ENCODE assay signal across 1 cellular context in the genomic region with DNA sequence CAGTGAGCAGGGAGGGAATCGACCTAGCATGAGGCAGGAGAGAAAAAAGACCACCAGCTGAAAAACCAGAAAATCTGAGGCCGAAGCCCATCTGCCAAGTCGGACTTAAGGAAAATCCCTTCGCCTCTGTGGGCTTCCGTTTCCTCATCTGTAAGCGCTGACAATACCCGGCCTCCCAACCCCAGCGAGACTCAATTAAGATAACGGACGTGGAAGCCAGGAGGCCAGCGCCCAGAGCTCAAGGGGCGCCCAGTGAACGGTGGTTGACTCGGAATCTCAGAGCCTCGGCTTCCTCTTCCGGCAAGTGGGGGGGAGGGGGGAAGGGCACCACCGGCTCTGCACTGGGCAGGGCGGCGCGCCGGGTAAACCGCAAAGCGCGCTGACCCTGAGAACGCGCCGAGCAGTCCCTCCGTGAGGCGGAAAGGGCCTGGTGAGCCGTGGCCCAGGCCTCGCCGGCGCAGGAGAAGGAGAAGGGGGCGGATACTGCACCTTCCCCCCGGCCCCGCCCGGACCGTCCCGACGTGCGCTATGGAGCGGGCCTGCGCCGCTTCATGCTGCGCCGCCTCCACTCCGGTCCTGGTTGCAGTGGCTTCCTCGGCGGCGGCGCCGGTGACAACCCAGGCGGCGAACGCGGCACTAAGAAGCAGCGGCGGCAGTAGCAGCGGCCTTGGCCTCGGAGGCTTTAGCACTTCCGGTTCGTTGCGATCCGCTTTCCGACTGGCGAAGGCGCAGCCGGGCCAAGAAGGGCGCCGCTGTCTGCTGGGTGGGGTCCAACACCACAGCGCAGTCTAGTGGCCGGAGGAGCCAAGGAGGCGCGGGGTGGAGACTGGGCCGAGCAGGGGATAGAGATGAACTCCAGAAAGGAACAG.
TF ChIP-seq lines count a peak whose summit lies in the region.

TSS of gene DPP8 (minus strand) at position 693 of the 869 bp plus-strand sequence. CDS start 5,136 bp downstream, outside the sequence.

TF ChIP-seq in HepG2, 621 proteins besides CTCF, POLR2A, EP300 and RAD21 (continued from another document and continues in another):
- TF ChIP-seq PLSCR1 (CRISPR knock-in tag; IDR thresholded peaks at IDR 0.05; ENCODE audit: borderline replicate concordance), result no peak
- peak; percentile 77 for TF ChIP-seq HOXA5 (CRISPR knock-in tag; IDR thresholded peaks at IDR 0.05)
- TF ChIP-seq BCL6 (CRISPR knock-in tag; IDR thresholded peaks at IDR 0.05), result peak; percentile 59; the same call in 1 of the 2 replicates
- no peak for TF ChIP-seq ZSCAN12 (CRISPR knock-in tag; IDR thresholded peaks at IDR 0.05)
- TF ChIP-seq, protein P1, sequence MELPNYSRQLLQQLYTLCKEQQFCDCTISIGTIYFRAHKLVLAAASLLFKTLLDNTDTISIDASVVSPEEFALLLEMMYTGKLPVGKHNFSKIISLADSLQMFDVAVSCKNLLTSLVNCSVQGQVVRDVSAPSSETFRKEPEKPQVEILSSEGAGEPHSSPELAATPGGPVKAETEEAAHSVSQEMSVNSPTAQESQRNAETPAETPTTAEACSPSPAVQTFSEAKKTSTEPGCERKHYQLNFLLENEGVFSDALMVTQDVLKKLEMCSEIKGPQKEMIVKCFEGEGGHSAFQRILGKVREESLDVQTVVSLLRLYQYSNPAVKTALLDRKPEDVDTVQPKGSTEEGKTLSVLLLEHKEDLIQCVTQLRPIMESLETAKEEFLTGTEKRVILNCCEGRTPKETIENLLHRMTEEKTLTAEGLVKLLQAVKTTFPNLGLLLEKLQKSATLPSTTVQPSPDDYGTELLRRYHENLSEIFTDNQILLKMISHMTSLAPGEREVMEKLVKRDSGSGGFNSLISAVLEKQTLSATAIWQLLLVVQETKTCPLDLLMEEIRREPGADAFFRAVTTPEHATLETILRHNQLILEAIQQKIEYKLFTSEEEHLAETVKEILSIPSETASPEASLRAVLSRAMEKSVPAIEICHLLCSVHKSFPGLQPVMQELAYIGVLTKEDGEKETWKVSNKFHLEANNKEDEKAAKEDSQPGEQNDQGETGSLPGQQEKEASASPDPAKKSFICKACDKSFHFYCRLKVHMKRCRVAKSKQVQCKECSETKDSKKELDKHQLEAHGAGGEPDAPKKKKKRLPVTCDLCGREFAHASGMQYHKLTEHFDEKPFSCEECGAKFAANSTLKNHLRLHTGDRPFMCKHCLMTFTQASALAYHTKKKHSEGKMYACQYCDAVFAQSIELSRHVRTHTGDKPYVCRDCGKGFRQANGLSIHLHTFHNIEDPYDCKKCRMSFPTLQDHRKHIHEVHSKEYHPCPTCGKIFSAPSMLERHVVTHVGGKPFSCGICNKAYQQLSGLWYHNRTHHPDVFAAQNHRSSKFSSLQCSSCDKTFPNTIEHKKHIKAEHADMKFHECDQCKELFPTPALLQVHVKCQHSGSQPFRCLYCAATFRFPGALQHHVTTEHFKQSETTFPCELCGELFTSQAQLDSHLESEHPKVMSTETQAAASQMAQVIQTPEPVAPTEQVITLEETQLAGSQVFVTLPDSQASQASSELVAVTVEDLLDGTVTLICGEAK (IDR thresholded peaks at IDR 0.05), result peak; percentile 13; the same call in 1 of the 2 replicates
- TF ChIP-seq, protein P1 (CRISPR knock-in tag; IDR thresholded peaks at IDR 0.05), result peak; percentile 85
- TF ChIP-seq NR2F2 (IDR thresholded peaks at IDR 0.05; ENCODE audit: borderline replicate concordance, low read depth), result no peak
- 0 out of 2 replicates have a peak, but pooled peaks have one; percentile 43 for TF ChIP-seq ZNF790 (CRISPR knock-in tag; IDR thresholded peaks at IDR 0.05; ENCODE audit: borderline replicate concordance)
- TF ChIP-seq MBNL3 (CRISPR knock-in tag; conservative IDR thresholded peaks at IDR 0.05), result no peak
- TF ChIP-seq NFAT5 (CRISPR knock-in tag; IDR thresholded peaks at IDR 0.05), result 0 out of 2 replicates have a peak, but pooled peaks have one; percentile 58
- TF ChIP-seq, protein P2, sequence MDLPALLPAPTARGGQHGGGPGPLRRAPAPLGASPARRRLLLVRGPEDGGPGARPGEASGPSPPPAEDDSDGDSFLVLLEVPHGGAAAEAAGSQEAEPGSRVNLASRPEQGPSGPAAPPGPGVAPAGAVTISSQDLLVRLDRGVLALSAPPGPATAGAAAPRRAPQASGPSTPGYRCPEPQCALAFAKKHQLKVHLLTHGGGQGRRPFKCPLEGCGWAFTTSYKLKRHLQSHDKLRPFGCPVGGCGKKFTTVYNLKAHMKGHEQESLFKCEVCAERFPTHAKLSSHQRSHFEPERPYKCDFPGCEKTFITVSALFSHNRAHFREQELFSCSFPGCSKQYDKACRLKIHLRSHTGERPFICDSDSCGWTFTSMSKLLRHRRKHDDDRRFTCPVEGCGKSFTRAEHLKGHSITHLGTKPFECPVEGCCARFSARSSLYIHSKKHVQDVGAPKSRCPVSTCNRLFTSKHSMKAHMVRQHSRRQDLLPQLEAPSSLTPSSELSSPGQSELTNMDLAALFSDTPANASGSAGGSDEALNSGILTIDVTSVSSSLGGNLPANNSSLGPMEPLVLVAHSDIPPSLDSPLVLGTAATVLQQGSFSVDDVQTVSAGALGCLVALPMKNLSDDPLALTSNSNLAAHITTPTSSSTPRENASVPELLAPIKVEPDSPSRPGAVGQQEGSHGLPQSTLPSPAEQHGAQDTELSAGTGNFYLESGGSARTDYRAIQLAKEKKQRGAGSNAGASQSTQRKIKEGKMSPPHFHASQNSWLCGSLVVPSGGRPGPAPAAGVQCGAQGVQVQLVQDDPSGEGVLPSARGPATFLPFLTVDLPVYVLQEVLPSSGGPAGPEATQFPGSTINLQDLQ (CRISPR knock-in tag; IDR thresholded peaks at IDR 0.05), result peak; percentile 69; the same call in 1 of the 2 replicates
- peak; percentile 90 for TF ChIP-seq HOXD1 (CRISPR knock-in tag; IDR thresholded peaks at IDR 0.05)
- TF ChIP-seq BORCS8-MEF2B (CRISPR knock-in tag; IDR thresholded peaks at IDR 0.05), result peak; percentile 89
- TF ChIP-seq HMGXB3 (CRISPR knock-in tag; IDR thresholded peaks at IDR 0.05; ENCODE audit: borderline replicate concordance), result no peak; the same call in none of the 2 replicates
- TF ChIP-seq SNAI1 (CRISPR knock-in tag; IDR thresholded peaks at IDR 0.05; ENCODE audit: borderline replicate concordance), result peak; percentile 87; the same call in 1 of the 2 replicates
- TF ChIP-seq ZNF235 (CRISPR knock-in tag; IDR thresholded peaks at IDR 0.05; ENCODE audit: borderline replicate concordance), result no peak
- TF ChIP-seq KDM1A (CRISPR knock-in tag; IDR thresholded peaks at IDR 0.05), result no peak
- no peak for TF ChIP-seq ZNF780A (CRISPR knock-in tag; IDR thresholded peaks at IDR 0.05)
- no peak for TF ChIP-seq NR2F6 (IDR thresholded peaks at IDR 0.05)
- peak; percentile 75 for TF ChIP-seq NR2F6 (CRISPR knock-in tag; IDR thresholded peaks at IDR 0.05)
- peak; percentile 81; the same call in 1 of the 2 replicates for TF ChIP-seq AHR (CRISPR knock-in tag; IDR thresholded peaks at IDR 0.05)
- TF ChIP-seq ZNF468 (CRISPR knock-in tag; IDR thresholded peaks at IDR 0.05), result peak; percentile 97
- no peak for TF ChIP-seq IKZF1 (IDR thresholded peaks at IDR 0.05)
- TF ChIP-seq, protein P3, sequence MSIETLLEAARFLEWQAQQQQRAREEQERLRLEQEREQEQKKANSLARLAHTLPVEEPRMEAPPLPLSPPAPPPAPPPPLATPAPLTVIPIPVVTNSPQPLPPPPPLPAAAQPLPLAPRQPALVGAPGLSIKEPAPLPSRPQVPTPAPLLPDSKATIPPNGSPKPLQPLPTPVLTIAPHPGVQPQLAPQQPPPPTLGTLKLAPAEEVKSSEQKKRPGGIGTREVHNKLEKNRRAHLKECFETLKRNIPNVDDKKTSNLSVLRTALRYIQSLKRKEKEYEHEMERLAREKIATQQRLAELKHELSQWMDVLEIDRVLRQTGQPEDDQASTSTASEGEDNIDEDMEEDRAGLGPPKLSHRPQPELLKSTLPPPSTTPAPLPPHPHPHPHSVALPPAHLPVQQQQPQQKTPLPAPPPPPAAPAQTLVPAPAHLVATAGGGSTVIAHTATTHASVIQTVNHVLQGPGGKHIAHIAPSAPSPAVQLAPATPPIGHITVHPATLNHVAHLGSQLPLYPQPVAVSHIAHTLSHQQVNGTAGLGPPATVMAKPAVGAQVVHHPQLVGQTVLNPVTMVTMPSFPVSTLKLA (IDR thresholded peaks at IDR 0.05), result no peak
